ENCODE assay signal across 11 cellular contexts in the genomic region with DNA sequence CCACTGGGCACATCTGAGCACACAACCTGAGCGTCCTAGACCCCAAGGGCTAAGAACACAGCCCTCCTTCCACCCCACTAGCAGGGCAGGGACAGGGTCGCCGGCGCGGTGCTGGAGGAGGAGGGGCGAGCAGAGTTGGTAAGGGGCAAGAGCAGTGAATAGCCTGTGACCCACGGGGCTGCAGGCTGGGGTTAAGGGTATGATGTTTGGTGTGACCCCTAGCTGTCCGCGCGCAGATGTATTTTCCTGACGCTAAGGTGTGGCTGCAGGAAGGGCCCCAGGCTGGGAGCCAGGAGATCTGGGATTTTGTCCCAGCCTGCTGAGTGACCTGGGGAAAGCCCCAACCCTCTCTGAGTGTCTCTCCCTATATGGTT. TPM values are rescaled to one million over a fixed set of nuclear protein-coding genes. Genes with fewer than 3 reads are reported as not detected.
DNase-seq lines count a peak whose midpoint lies in the region; ATAC-seq and TF ChIP-seq lines count a peak whose summit lies in the region.
"Had no signal": no experiment of that assay in that cellular context is flagged by ENCODE, and none has a peak within 500 bp of the region (broad histone marks: within the 10 kb centered on the region; RNA-seq: fewer than 3 reads in every experiment).

No MANE protein-coding gene starts in this region.

- TF ChIP-seq POLR2A in breast epithelium (IDR thresholded peaks at IDR 0.05) (no peak), tibial nerve (IDR thresholded peaks at IDR 0.05) (no peak)

- H3K4me1 Mint-ChIP-seq in CD8-positive, alpha-beta T cell (ENCODE audit: low read depth): peaks cover 47% of the 10 kb centered on the region
- H3K4me1 Mint-ChIP-seq in naive B cell (peaks cover 17 to 44% (median 32%) of the 10 kb centered on the region in 3 donors), HFFc6 (ENCODE audit: low read depth) (peaks cover 30% of the 10 kb centered on the region)

- ATAC-seq in CD8-positive, alpha-beta T cell: no peak
- ATAC-seq in naive B cell (ENCODE audit: low read depth in 2 of 2): no peak

- H3K27ac Mint-ChIP-seq in CD8-positive, alpha-beta T cell: no peak overlapping the region
- peak overlapping the region in 2 of 6 donors; percentile 20 to 97 for H3K27ac Mint-ChIP-seq in naive B cell
- H3K27ac Mint-ChIP-seq in HFFc6: no peak overlapping the region

- no peaks in the 10 kb centered on the region for H3K27me3 Mint-ChIP-seq in CD8-positive, alpha-beta T cell (ENCODE audit: low read depth)
- H3K27me3 Mint-ChIP-seq in naive B cell (peaks cover 10 to 50% (median 32%) of the 10 kb centered on the region in 3 donors), HFFc6 (ENCODE audit: insufficient read depth) (peaks cover 7% of the 10 kb centered on the region)

- intact Hi-C loops in CD8-positive, alpha-beta T cell (cut with DNase I, micrococcal nuclease): loop anchor here (2.0 to 10.0 kb wide), 10 partner anchors 167 to 1208 kb away; a partner anchor contains a TSS
- intact Hi-C loops in breast epithelium (cut with DNase I; ENCODE audit: low total_unique reads): loop anchor here (5.0 kb wide), 1 partner anchor 168 kb away; no protein-coding TSS in a partner anchor

- no peak for TF ChIP-seq CTCF in CD8-positive, alpha-beta T cell (IDR thresholded peaks at IDR 0.05)
- TF ChIP-seq CTCF in breast epithelium (IDR thresholded peaks at IDR 0.05) (no peak), tibial nerve (IDR thresholded peaks at IDR 0.05) (no peak), HFFc6 (IDR thresholded peaks at IDR 0.05) (no peak)

- no peak for TF ChIP-seq EP300 in tibial nerve (IDR thresholded peaks at IDR 0.05)

- no peaks in the 10 kb centered on the region for H3K27me3 ChIP-seq in CD8-positive, alpha-beta T cell (ENCODE audit: insufficient read depth, low read length)
- H3K27me3 ChIP-seq in HUES6 (ENCODE audit: control insufficient read depth, insufficient read depth, low read length) (peaks cover 8% of the 10 kb centered on the region; the same call in 1 of the 2 replicates), breast epithelium (no peaks in the 10 kb centered on the region), tibial nerve (no peaks in the 10 kb centered on the region)

- WGBS in tibial nerve, 2 donors: 45 to 57% methylated on average over 10 to 11 of the region's 11 CpGs

- DNase-seq in CD8-positive, alpha-beta T cell: no peak
- DNase-seq in breast epithelium (ENCODE audit: low spot score in 2 of 2) (no peak), naive B cell (no peak), tibial nerve (ENCODE audit: low spot score in 2 of 2) (no peak), HFFc6 (no peak), glomerular visceral epithelial cell (ENCODE audit: extremely low spot score) (no peak)
- no peak for DNase-seq in NK-92 treated with Interleukin-12 subunit alpha and Interleukin-12 subunit beta, amount 100 ng/mL, for 24 hours (lab: John Stamatoyannopoulos, UW)

- peaks cover 4% of the 10 kb centered on the region for H3K36me3 Mint-ChIP-seq in CD8-positive, alpha-beta T cell
- H3K36me3 Mint-ChIP-seq in naive B cell: no peaks in the 10 kb centered on the region
- H3K36me3 Mint-ChIP-seq in HFFc6 (ENCODE audit: low read depth): no peaks in the 10 kb centered on the region

- no peak overlapping the region for H3K27ac ChIP-seq in CD8-positive, alpha-beta T cell (ENCODE audit: low read depth, low read length)
- H3K27ac ChIP-seq in HUES6 (ENCODE audit: low read depth, low read length): no peak overlapping the region
- H3K27ac ChIP-seq in breast epithelium: peak overlapping the region; percentile 96
- peak overlapping the region in 2 of 4 donors; percentile 97 to 98 for H3K27ac ChIP-seq in tibial nerve

- POLR2A ChIA-PET in CD8-positive, alpha-beta T cell (lab: Charles Lee): interaction anchor here (0.8 to 1.8 kb wide), 3 partner anchors 14 to 262 kb away, joined by 4 to 5 read pairs (median 5); a partner anchor contains a TSS

- H3K9me3 ChIP-seq in CD8-positive, alpha-beta T cell (ENCODE audit: low read length): no peaks in the 10 kb centered on the region
- H3K9me3 ChIP-seq in HUES6 (ENCODE audit: control insufficient read depth, insufficient read depth, low read depth, low read length) (no peaks in the 10 kb centered on the region), breast epithelium (no peaks in the 10 kb centered on the region), tibial nerve (no peaks in the 10 kb centered on the region)
- H3K9me3 ChIP-seq: HAP-1 had no signal

- CTCF ChIA-PET in CD8-positive, alpha-beta T cell (lab: Charles Lee): interaction anchor here (1.0 to 1.7 kb wide), 2 partner anchors 7 to 250 kb away, joined by 3 to 4 read pairs; no protein-coding TSS in a partner anchor

- peak overlapping the region; percentile 93 for H3K4me3 Mint-ChIP-seq in CD8-positive, alpha-beta T cell
- H3K4me3 Mint-ChIP-seq in naive B cell (peak overlapping the region; percentile 77 to 96 (median 90)), HFFc6 (no peak overlapping the region)

- no peaks in the 10 kb centered on the region for H3K9me3 Mint-ChIP-seq in CD8-positive, alpha-beta T cell
- H3K9me3 Mint-ChIP-seq in naive B cell (peaks cover 0 to 2% (median 0%) of the 10 kb centered on the region in 7 donors), HFFc6 (no peaks in the 10 kb centered on the region)

- no peaks in the 10 kb centered on the region for H3K36me3 ChIP-seq in CD8-positive, alpha-beta T cell (ENCODE audit: insufficient read depth, low read length)
- H3K36me3 ChIP-seq in HUES6 (ENCODE audit: control insufficient read depth, insufficient read depth, low read length) (no peaks in the 10 kb centered on the region), breast epithelium (no peaks in the 10 kb centered on the region), tibial nerve (peaks cover 0 to under 1% (median 0%) of the 10 kb centered on the region in 3 donors)

- no peak overlapping the region for H3K4me3 ChIP-seq in CD8-positive, alpha-beta T cell (ENCODE audit: low read depth, low read length)
- H3K4me3 ChIP-seq in HUES6 (ENCODE audit: low read depth, low read length) (peak overlapping the region; percentile 92), breast epithelium (peak overlapping the region in 2 of 3 donors; percentile 92 to 98), tibial nerve (peak overlapping the region in 1 of 4 donors; percentile 98)

- H3K4me1 ChIP-seq in CD8-positive, alpha-beta T cell (ENCODE audit: insufficient read depth, low read length): peaks cover 23% of the 10 kb centered on the region
- H3K4me1 ChIP-seq in HUES6 (ENCODE audit: control insufficient read depth, insufficient read depth, low read length) (peaks cover 55% of the 10 kb centered on the region), breast epithelium (peaks cover 4 to 25% of the 10 kb centered on the region in 2 donors), tibial nerve (peaks cover 0 to 62% (median 37%) of the 10 kb centered on the region in 4 donors)

- peak overlapping the region; percentile 35 for H3K9ac ChIP-seq in HUES6 (ENCODE audit: low read length)

RNA-seq across cellular contexts. Expression of a gene that starts 1.3 kb away (rescaled TPM):
- total RNA-seq in CD8-positive, alpha-beta T cell: 10 to 100 TPM; 36.6 to 37.6 TPM
- 10 to 100 TPM in 2 of 3 donors, 1 to 10 TPM in 1; 7.7 to 17.4 (median 11.5) TPM for total RNA-seq in breast epithelium
- polyA plus RNA-seq in naive B cell (ENCODE audit: low read depth in 6 of 6): 1 to 10 TPM in 4 of 6 donors, under 1 TPM in 2; 0.40 to 3.6 (median 1.4) TPM
- 10 to 100 TPM; 13.8 to 20.1 (median 17.2) TPM for total RNA-seq in tibial nerve
- 10 to 100 TPM in 5 of 6 experiments, 1 to 10 TPM in 1; 8.8 to 14.8 (median 12.0) TPM for total RNA-seq in HFFc6 (2021; fragmentation: NEBNext Ultra II Directional; extraction: Animal tissue kit (Norgen Biotek cat#: 25700))

RNA-seq across cellular contexts. Expression of a gene that starts 57.8 kb away (rescaled TPM):
- not detected for total RNA-seq in CD8-positive, alpha-beta T cell
- total RNA-seq in breast epithelium (under 1 TPM in 1 of 3 donors, not detected in 2; 0.33 TPM), tibial nerve (1 to 10 TPM in 1 of 4 donors, under 1 TPM in 1, not detected in 2; 0.63 to 1.5 TPM)
- under 1 TPM in 1 of 6 donors, not detected in 5; 0.16 TPM for polyA plus RNA-seq in naive B cell (ENCODE audit: low read depth in 6 of 6)
- not detected for total RNA-seq in HFFc6 (2021; fragmentation: NEBNext Ultra II Directional; extraction: Animal tissue kit (Norgen Biotek cat#: 25700))
- total RNA-seq: dermis microvascular lymphatic vessel endothelial cell, posterior vena cava had no signal

Comparison
In these comparisons a context has a peak if more than half of its experiments do, and no peak if none do; other contexts are left out.
1. H3K27ac ChIP-seq: peak in breast epithelium (2 of 2); none in CD8-positive, alpha-beta T cell (single experiment) and HUES6 (single experiment).